21 cellular contexts compared by ENCODE assay signal in the genomic region with DNA sequence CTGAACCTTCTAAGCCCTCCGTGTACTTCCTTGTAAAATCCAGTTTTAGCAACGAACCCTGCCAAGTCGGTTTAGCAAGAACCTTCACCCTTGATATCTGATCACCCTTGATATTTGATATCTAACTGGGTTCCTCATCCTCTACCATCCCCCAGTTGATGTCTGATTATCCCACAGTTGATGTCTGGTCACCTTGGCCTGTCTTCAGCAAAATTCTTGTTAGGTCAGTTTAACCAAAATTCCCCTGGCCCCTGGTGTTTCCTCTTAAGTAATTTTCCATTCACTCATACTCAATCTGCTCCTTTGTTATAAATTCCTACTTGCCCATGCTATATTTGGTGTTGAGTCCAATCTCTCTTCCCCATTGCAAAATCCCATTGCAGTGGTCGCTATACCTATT.
"Had no signal": no experiment of that assay in that cellular context is flagged by ENCODE, and none has a peak within 500 bp of the region (broad histone marks: within the 10 kb centered on the region; RNA-seq: fewer than 3 reads in every experiment).

No MANE protein-coding gene starts in this region.

- H3K36me3 ChIP-seq: ascending aorta, cardiac muscle cell, esophagus muscularis mucosa, gastrocnemius medialis, heart left ventricle, tibial nerve, vagina had no signal

- H3K27ac ChIP-seq: ascending aorta, cardiac muscle cell, esophagus muscularis mucosa, gastrocnemius medialis, vagina had no signal

- H3K9me3 ChIP-seq: ascending aorta, esophagus muscularis mucosa, gastrocnemius medialis, heart left ventricle, tibial nerve, vagina had no signal

- ATAC-seq: heart left ventricle; natural killer cell treated with Interleukin-12 subunit alpha and Interleukin-12 subunit beta and Interleukin-15 and Interleukin-18, amount 100 ng/mL, for 72 hours had no signal

- FAIRE-seq: colon, small intestine had no signal

- H3K4me1 ChIP-seq: ascending aorta, esophagus muscularis mucosa, gastrocnemius medialis, vagina had no signal

- H3K4me3 ChIP-seq: ascending aorta, cardiac muscle cell, esophagus muscularis mucosa, gastrocnemius medialis, heart left ventricle, tibial nerve, vagina had no signal

- DNase-seq: activated CD4-positive, CD25-positive, alpha-beta regulatory T cell treated with anti-CD3 and anti-CD28 coated beads, Interleukin-2, amount 50 U/mL, for 72 hours; activated naive CD4-positive, alpha-beta T cell; activated T-cell treated with anti-CD3 and anti-CD28 coated beads for 4 hours; immature natural killer cell; mesendoderm; retina; small intestine; stimulated activated CD4-positive, alpha-beta T cell treated with anti-CD3 and anti-CD28 coated beads, Interleukin-4, amount 100 ng/mL, for 4 hours; stimulated activated CD8-positive, alpha-beta memory T cell treated with anti-CD3 and anti-CD28 coated beads, Interleukin-4, amount 100 ng/mL, for 48 hours; stimulated activated naive CD4-positive, alpha-beta T cell treated with Interleukin-2 at 50 U/mL for 16 hours; substantia nigra; T1000 had no signal

- H3K27me3 ChIP-seq: ascending aorta, cardiac muscle cell, esophagus muscularis mucosa, gastrocnemius medialis, heart left ventricle, tibial nerve, vagina had no signal
